Comparison of ENCODE assay signal across 8 cellular contexts in genomic region chr1:244971524-244972216, GRCh38.
DNase-seq lines count a peak whose midpoint lies in the region; ATAC-seq and TF ChIP-seq lines count a peak whose summit lies in the region.

No MANE protein-coding gene starts in this region.

- CTCF ChIA-PET in HEK293T (lab: Yijun Ruan, JAX) = interaction anchor here (0.7 to 1.8 kb wide), 2 partner anchors 16 to 71 kb away, joined by 3 to 8 read pairs; no protein-coding TSS in a partner anchor
- CTCF ChIA-PET in activated CD8-positive, alpha-beta T cell treated with anti-CD3 and anti-CD28 coated beads, Interleukin-2, amount 10 ng/mL, durations not matched to agents 7 days and 5 days (lab: Charles Lee) = interaction anchor here (0.7 to 2.1 kb wide), 4 partner anchors 71 to 116 kb away, joined by 5 to 13 read pairs (median 8); partner anchors contain the start of gene HNRNPU

- TF ChIP-seq CTCF in AG10803 (conservative IDR thresholded peaks at IDR 0.05; ENCODE audit: low read length) (no peak), smooth muscle cell (IDR thresholded peaks at IDR 0.05; ENCODE audit: borderline replicate concordance, insufficient read depth, poor library complexity, severe bottlenecking) (no peak)

- no peaks in the 10 kb centered on the region for H3K9me3 Mint-ChIP-seq in activated CD8-positive, alpha-beta T cell treated with anti-CD3 and anti-CD28 coated beads, Interleukin-2, amount 10 ng/mL, durations not matched to agents 7 days and 5 days (ENCODE audit: insufficient read depth)

- H3F3A ChIP-seq in smooth muscle cell (ENCODE audit: low read depth) = peaks cover 8% of the 10 kb centered on the region

- H3K9me3 ChIP-seq in right cardiac atrium (ENCODE audit: control insufficient read depth, low read length) (no peaks in the 10 kb centered on the region), smooth muscle cell (replicated peaks; ENCODE audit: low read depth) (no peaks in the 10 kb centered on the region)

- H3K4me2 ChIP-seq in smooth muscle cell = peak overlapping the region; percentile 82

- peaks cover 18% of the 10 kb centered on the region for H3K4me1 Mint-ChIP-seq in activated CD8-positive, alpha-beta T cell treated with anti-CD3 and anti-CD28 coated beads, Interleukin-2, amount 10 ng/mL, durations not matched to agents 7 days and 5 days (ENCODE audit: low read depth)

- H3K4me1 ChIP-seq in right cardiac atrium (ENCODE audit: control insufficient read depth, insufficient read depth, low read length) (peaks cover 5% of the 10 kb centered on the region), smooth muscle cell (ENCODE audit: low read depth) (peaks cover 14% of the 10 kb centered on the region)

- H3K36me3 ChIP-seq in smooth muscle cell (ENCODE audit: low read depth) = no peaks in the 10 kb centered on the region

- 25% methylated on average over 11 of the region's 11 CpGs for WGBS in right cardiac atrium
- 32% methylated on average over 11 of the region's 11 CpGs for WGBS in smooth muscle cell (ENCODE audit: low lambda C conversion rate)

- H3K36me3 Mint-ChIP-seq in activated CD8-positive, alpha-beta T cell treated with anti-CD3 and anti-CD28 coated beads, Interleukin-2, amount 10 ng/mL, durations not matched to agents 7 days and 5 days (ENCODE audit: low read depth) = peaks cover 4% of the 10 kb centered on the region

- POLR2A ChIA-PET in HEK293T (lab: Yijun Ruan, JAX) = interaction anchor here (0.8 to 6.0 kb wide), 16 partner anchors 11 to 344 kb away, joined by 3 to 129 read pairs (median 4); partner anchors contain the start of genes COX20 and HNRNPU
- POLR2A ChIA-PET in activated CD8-positive, alpha-beta T cell treated with anti-CD3 and anti-CD28 coated beads, Interleukin-2, amount 10 ng/mL, durations not matched to agents 7 days and 5 days (lab: Charles Lee) = interaction anchor here (0.9 to 5.3 kb wide), 6 partner anchors 13 to 320 kb away, joined by 3 to 53 read pairs (median 3); partner anchors contain the start of genes COX20 and HNRNPU

- peak overlapping the region; percentile 62 for H3K27ac ChIP-seq in right cardiac atrium (ENCODE audit: low read length)
- peak overlapping the region; percentile 100 for H3K27ac ChIP-seq in smooth muscle cell (ENCODE audit: low read depth)

- H3K27ac Mint-ChIP-seq in activated CD8-positive, alpha-beta T cell treated with anti-CD3 and anti-CD28 coated beads, Interleukin-2, amount 10 ng/mL, durations not matched to agents 7 days and 5 days = peak overlapping the region; percentile 99

- peak overlapping the region; percentile 88 for H3K4me3 Mint-ChIP-seq in activated CD8-positive, alpha-beta T cell treated with anti-CD3 and anti-CD28 coated beads, Interleukin-2, amount 10 ng/mL, durations not matched to agents 7 days and 5 days

- H3K4me3 ChIP-seq in AG10803 (ENCODE audit: low read length) = peak overlapping the region; percentile 71
- H3K4me3 ChIP-seq in right cardiac atrium (ENCODE audit: low read length) = peak overlapping the region; percentile 77
- H3K4me3 ChIP-seq in smooth muscle cell = peak overlapping the region; percentile 64

- H3K27me3 Mint-ChIP-seq in activated CD8-positive, alpha-beta T cell treated with anti-CD3 and anti-CD28 coated beads, Interleukin-2, amount 10 ng/mL, durations not matched to agents 7 days and 5 days (ENCODE audit: low read depth) = no peaks in the 10 kb centered on the region

- H4K20me1 ChIP-seq in smooth muscle cell (ENCODE audit: low read depth) = no peaks in the 10 kb centered on the region

- intact Hi-C loops in right cardiac atrium (cut with DNase I) = loop anchor here in 3 of 4 donors (2.0 to 10.0 kb wide), 5 partner anchors 73 to 317 kb away; partner anchors contain the start of genes HNRNPU (in 3 of the 3), COX20 (in 2 of the 3) and DESI2 (in 1 of the 3)

- peak overlapping the region; percentile 98 for H3K9ac ChIP-seq in smooth muscle cell (ENCODE audit: low read depth)

- H3K27me3 ChIP-seq in right cardiac atrium (ENCODE audit: control insufficient read depth, insufficient read depth) (no peaks in the 10 kb centered on the region), smooth muscle cell (ENCODE audit: low read depth) (no peaks in the 10 kb centered on the region)

- peak overlapping the region; percentile 77 for H2AFZ ChIP-seq in smooth muscle cell (ENCODE audit: low read depth)

- no peak for DNase-seq in AG10803 (ENCODE audit: low read depth)
- DNase-seq in HEK293T (ENCODE audit: extremely low spot score) = no peak
- no peak for DNase-seq in activated CD8-positive, alpha-beta T cell treated with anti-CD3 and anti-CD28 coated beads, Interleukin-2, amount 10 ng/mL, durations not matched to agents 7 days and 5 days
- DNase-seq in right cardiac atrium = no peak
- no peak for DNase-seq in smooth muscle cell (lab: John Stamatoyannopoulos, UW; ENCODE audit: unreplicated experiment)
- DNase-seq in SK-N-DZ (ENCODE audit: low spot score) = no peak
- no peak for DNase-seq in HuH-7 (ENCODE audit: low spot score)
- no peak for DNase-seq in amniotic stem cell (lab: John Stamatoyannopoulos, UW)

- H3K79me2 ChIP-seq in smooth muscle cell (ENCODE audit: low read depth) = peaks cover 27% of the 10 kb centered on the region

- no peak for ATAC-seq in activated CD8-positive, alpha-beta T cell treated with anti-CD3 and anti-CD28 coated beads, Interleukin-2, amount 10 ng/mL, durations not matched to agents 7 days and 5 days
- ATAC-seq in right cardiac atrium = no peak

TF ChIP-seq in HEK293T, 16 proteins besides CTCF, POLR2A, EP300 and RAD21:
- TF ChIP-seq FOXK2 (IDR thresholded peaks at IDR 0.05) (peak; percentile 79; the same call in 1 of the 2 replicates), SUZ12 (IDR thresholded peaks at IDR 0.05) (no peak), FOXA1 (IDR thresholded peaks at IDR 0.05) (no peak), CTBP1 (IDR thresholded peaks at IDR 0.05; ENCODE audit: borderline replicate concordance) (no peak), NFRKB (IDR thresholded peaks at IDR 0.05) (no peak), ZNF384 (IDR thresholded peaks at IDR 0.05) (peak; percentile 65; the same call in 1 of the 2 replicates), PKNOX1 (IDR thresholded peaks at IDR 0.05) (no peak), FOXM1 (IDR thresholded peaks at IDR 0.05; ENCODE audit: borderline replicate concordance) (no peak), ELF4 (IDR thresholded peaks at IDR 0.05) (no peak)
